Comparison of ENCODE assay signal across 1 cellular context in genomic region chr9:75148551-75148950, GRCh38.
TF ChIP-seq lines count a peak whose summit lies in the region.

No MANE protein-coding gene starts in this region.

TF ChIP-seq in GM23338, 12 proteins besides CTCF, POLR2A, EP300 and RAD21 (continued from another document):
- TF ChIP-seq ZNF462 (CRISPR knock-in tag; IDR thresholded peaks at IDR 0.05) (no peak), STAT1 (IDR thresholded peaks at IDR 0.05; ENCODE audit: unreplicated experiment) (no peak), EZH2 (IDR thresholded peaks at IDR 0.05; ENCODE audit: low read depth, unreplicated experiment) (no peak), NANOG (IDR thresholded peaks at IDR 0.05; ENCODE audit: borderline replicate concordance) (no peak), POLR2AphosphoS5 (IDR thresholded peaks at IDR 0.05; ENCODE audit: low read depth) (no peak), REST (IDR thresholded peaks at IDR 0.05; ENCODE audit: unreplicated experiment) (no peak), CREB1 (CRISPR knock-in tag; IDR thresholded peaks at IDR 0.05; ENCODE audit: low read depth) (no peak)
